ENCODE assay signal across 1 cellular context in the genomic region with DNA sequence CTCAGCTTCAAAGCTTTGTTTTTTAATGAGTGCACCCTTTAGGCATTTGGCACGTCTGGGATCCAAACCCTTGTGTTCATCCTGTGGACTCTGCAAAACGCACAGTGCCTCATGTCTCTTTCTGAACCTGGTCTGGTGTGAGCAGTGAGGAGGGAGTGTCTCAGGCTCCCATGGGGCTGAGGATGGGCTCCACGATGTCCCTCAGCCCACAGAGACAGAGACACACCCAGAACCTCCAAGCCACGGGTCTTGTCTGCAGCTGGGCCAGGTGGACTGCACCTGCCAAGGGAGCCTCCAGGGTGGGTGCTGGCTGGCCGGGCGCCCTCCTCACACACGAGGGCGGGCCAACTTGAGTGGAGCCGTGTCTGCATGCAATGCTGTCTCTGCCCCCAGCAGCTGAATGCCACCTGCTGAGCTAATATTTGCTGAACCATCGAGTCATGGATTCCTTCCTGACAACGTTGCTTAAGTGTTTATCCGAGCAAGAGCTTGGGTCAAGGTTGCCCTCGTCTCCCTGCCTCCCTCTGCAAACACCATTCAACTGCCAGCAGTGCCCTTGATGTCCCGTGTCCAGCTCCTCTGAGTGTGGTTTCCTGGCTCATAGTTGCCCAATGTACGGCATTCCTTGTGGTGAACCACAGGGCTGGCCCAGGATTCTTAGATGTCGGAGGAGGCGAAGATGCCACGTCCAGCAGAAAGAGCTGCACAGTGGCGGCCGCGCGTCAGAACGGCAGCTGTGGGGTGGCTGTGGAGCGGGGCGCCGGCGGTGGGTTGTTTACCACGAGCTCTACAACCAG.
TF ChIP-seq lines count a peak whose summit lies in the region.

No MANE protein-coding gene starts in this region.

TF ChIP-seq in HepG2, 621 proteins besides CTCF, POLR2A, EP300 and RAD21 (continued from another document and continues in another):
- TF ChIP-seq, protein P1, sequence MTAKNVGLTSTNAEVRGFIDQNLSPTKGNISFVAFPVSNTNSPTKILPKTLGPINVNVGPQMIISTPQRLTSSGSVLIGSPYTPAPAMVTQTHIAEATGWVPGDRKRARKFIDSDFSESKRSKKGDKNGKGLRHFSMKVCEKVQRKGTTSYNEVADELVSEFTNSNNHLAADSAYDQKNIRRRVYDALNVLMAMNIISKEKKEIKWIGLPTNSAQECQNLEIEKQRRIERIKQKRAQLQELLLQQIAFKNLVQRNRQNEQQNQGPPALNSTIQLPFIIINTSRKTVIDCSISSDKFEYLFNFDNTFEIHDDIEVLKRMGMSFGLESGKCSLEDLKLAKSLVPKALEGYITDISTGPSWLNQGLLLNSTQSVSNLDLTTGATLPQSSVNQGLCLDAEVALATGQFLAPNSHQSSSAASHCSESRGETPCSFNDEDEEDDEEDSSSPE (CRISPR knock-in tag; IDR thresholded peaks at IDR 0.05), result no peak; the same call in 1 of the 2 replicates
- TF ChIP-seq ZNF713 (CRISPR knock-in tag; IDR thresholded peaks at IDR 0.05) (no peak), ZFY (CRISPR knock-in tag; IDR thresholded peaks at IDR 0.05) (peak; percentile 57), NR2F6 (IDR thresholded peaks at IDR 0.05) (peak; percentile 96), NR2F6 (CRISPR knock-in tag; IDR thresholded peaks at IDR 0.05) (peak; percentile 99), ERF (CRISPR knock-in tag; IDR thresholded peaks at IDR 0.05) (peak; percentile 94), ZEB1 (IDR thresholded peaks at IDR 0.05; ENCODE audit: insufficient replicate concordance, low read depth) (peak; percentile 83), ZNF879 (CRISPR knock-in tag; IDR thresholded peaks at IDR 0.05) (no peak), TFDP1 (CRISPR knock-in tag; IDR thresholded peaks at IDR 0.05; ENCODE audit: borderline replicate concordance) (peak; percentile 63; the same call in 1 of the 2 replicates), ZNF264 (CRISPR knock-in tag; IDR thresholded peaks at IDR 0.05) (peak; percentile 81), ZNF597 (CRISPR knock-in tag; IDR thresholded peaks at IDR 0.05) (no peak), FOXO4 (CRISPR knock-in tag; conservative IDR thresholded peaks at IDR 0.05) (no peak), MAFG (CRISPR knock-in tag; IDR thresholded peaks at IDR 0.05) (no peak), DPF2 (CRISPR knock-in tag; IDR thresholded peaks at IDR 0.05; ENCODE audit: borderline replicate concordance, low read depth) (peak; percentile 94), ZKSCAN1 (IDR thresholded peaks at IDR 0.05; ENCODE audit: low read length) (0 out of 2 replicates have a peak, but pooled peaks have one; percentile 9), NFE2L1 (CRISPR knock-in tag; IDR thresholded peaks at IDR 0.05; ENCODE audit: borderline replicate concordance) (no peak), IKZF1 (IDR thresholded peaks at IDR 0.05) (no peak), ZNF614 (CRISPR knock-in tag; IDR thresholded peaks at IDR 0.05; ENCODE audit: borderline replicate concordance) (no peak; the same call in 1 of the 2 replicates), ZNF10 (CRISPR knock-in tag; IDR thresholded peaks at IDR 0.05; ENCODE audit: borderline replicate concordance, low read depth) (no peak), NR1H2 (CRISPR knock-in tag; IDR thresholded peaks at IDR 0.05; ENCODE audit: borderline replicate concordance, low read depth) (no peak), CC2D1A (CRISPR knock-in tag; IDR thresholded peaks at IDR 0.05) (no peak), NFAT5 (CRISPR knock-in tag; IDR thresholded peaks at IDR 0.05) (no peak), MYPOP (CRISPR knock-in tag; IDR thresholded peaks at IDR 0.05) (no peak), CBX1 (IDR thresholded peaks at IDR 0.05; ENCODE audit: low read depth) (no peak), TEAD3 (CRISPR knock-in tag; optimal IDR thresholded peaks at IDR 0.05; ENCODE audit: borderline replicate concordance) (peak; percentile 94), TRIM22 (IDR thresholded peaks at IDR 0.05) (no peak), ELK4 (CRISPR knock-in tag; IDR thresholded peaks at IDR 0.05; ENCODE audit: borderline replicate concordance) (no peak), ZNF781 (CRISPR knock-in tag; IDR thresholded peaks at IDR 0.05; ENCODE audit: borderline replicate concordance, not compliant biosample characterization) (no peak), ZNF543 (CRISPR knock-in tag; IDR thresholded peaks at IDR 0.05) (0 out of 2 replicates have a peak, but pooled peaks have one; percentile 11), RBM39 (IDR thresholded peaks at IDR 0.05; ENCODE audit: low read depth, low read length, poor library complexity, severe bottlenecking) (no peak), ZNF205 (CRISPR knock-in tag; IDR thresholded peaks at IDR 0.05) (peak; percentile 92), ZNF20 (CRISPR knock-in tag; IDR thresholded peaks at IDR 0.05) (no peak), ZFYVE20 (CRISPR knock-in tag; IDR thresholded peaks at IDR 0.05; ENCODE audit: borderline replicate concordance, low read depth) (no peak), JUN (CRISPR knock-in tag; IDR thresholded peaks at IDR 0.05) (peak; percentile 77), TRIM24 (CRISPR knock-in tag; IDR thresholded peaks at IDR 0.05) (no peak), HDAC2 (CRISPR knock-in tag; IDR thresholded peaks at IDR 0.05) (peak; percentile 98), SNAI1 (CRISPR knock-in tag; IDR thresholded peaks at IDR 0.05; ENCODE audit: borderline replicate concordance) (peak; percentile 96; the same call in 1 of the 2 replicates), ZNF660 (CRISPR knock-in tag; IDR thresholded peaks at IDR 0.05; ENCODE audit: borderline replicate concordance, low read depth) (no peak), SNAPC2 (CRISPR knock-in tag; IDR thresholded peaks at IDR 0.05) (no peak), ZNF326 (CRISPR knock-in tag; IDR thresholded peaks at IDR 0.05; ENCODE audit: borderline replicate concordance) (no peak), BCL3 (CRISPR knock-in tag; IDR thresholded peaks at IDR 0.05) (no peak), IRF9 (CRISPR knock-in tag; IDR thresholded peaks at IDR 0.05; ENCODE audit: borderline replicate concordance) (peak; percentile 91; the same call in 1 of the 2 replicates), SCMH1 (CRISPR knock-in tag; IDR thresholded peaks at IDR 0.05; ENCODE audit: borderline replicate concordance) (no peak)
- TF ChIP-seq, protein P2, sequence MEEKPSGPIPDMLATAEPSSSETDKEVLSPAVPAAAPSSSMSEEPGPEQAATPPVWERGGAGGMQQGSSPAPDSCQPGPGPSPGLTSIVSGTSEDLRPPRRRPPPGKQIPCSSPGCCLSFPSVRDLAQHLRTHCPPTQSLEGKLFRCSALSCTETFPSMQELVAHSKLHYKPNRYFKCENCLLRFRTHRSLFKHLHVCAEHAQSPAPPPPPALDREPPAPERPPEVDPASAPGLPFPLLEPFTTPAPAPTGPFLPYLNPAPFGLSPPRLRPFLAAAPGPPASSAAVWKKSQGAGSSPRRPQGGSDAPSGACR (CRISPR knock-in tag; IDR thresholded peaks at IDR 0.05), result peak; percentile 89
